Comparison of ENCODE assay signal across 1 cellular context in genomic region chr10:102764340-102765257, GRCh38.
TF ChIP-seq lines count a peak whose summit lies in the region.

No MANE protein-coding gene starts in this region.

TF ChIP-seq in SK-N-SH, 30 proteins besides CTCF, POLR2A, EP300 and RAD21 (continued from another document):
- TF ChIP-seq, protein P1, sequence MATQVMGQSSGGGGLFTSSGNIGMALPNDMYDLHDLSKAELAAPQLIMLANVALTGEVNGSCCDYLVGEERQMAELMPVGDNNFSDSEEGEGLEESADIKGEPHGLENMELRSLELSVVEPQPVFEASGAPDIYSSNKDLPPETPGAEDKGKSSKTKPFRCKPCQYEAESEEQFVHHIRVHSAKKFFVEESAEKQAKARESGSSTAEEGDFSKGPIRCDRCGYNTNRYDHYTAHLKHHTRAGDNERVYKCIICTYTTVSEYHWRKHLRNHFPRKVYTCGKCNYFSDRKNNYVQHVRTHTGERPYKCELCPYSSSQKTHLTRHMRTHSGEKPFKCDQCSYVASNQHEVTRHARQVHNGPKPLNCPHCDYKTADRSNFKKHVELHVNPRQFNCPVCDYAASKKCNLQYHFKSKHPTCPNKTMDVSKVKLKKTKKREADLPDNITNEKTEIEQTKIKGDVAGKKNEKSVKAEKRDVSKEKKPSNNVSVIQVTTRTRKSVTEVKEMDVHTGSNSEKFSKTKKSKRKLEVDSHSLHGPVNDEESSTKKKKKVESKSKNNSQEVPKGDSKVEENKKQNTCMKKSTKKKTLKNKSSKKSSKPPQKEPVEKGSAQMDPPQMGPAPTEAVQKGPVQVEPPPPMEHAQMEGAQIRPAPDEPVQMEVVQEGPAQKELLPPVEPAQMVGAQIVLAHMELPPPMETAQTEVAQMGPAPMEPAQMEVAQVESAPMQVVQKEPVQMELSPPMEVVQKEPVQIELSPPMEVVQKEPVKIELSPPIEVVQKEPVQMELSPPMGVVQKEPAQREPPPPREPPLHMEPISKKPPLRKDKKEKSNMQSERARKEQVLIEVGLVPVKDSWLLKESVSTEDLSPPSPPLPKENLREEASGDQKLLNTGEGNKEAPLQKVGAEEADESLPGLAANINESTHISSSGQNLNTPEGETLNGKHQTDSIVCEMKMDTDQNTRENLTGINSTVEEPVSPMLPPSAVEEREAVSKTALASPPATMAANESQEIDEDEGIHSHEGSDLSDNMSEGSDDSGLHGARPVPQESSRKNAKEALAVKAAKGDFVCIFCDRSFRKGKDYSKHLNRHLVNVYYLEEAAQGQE (IDR thresholded peaks at IDR 0.05; ENCODE audit: low read depth, low read length), result no peak
- TF ChIP-seq, protein P2, sequence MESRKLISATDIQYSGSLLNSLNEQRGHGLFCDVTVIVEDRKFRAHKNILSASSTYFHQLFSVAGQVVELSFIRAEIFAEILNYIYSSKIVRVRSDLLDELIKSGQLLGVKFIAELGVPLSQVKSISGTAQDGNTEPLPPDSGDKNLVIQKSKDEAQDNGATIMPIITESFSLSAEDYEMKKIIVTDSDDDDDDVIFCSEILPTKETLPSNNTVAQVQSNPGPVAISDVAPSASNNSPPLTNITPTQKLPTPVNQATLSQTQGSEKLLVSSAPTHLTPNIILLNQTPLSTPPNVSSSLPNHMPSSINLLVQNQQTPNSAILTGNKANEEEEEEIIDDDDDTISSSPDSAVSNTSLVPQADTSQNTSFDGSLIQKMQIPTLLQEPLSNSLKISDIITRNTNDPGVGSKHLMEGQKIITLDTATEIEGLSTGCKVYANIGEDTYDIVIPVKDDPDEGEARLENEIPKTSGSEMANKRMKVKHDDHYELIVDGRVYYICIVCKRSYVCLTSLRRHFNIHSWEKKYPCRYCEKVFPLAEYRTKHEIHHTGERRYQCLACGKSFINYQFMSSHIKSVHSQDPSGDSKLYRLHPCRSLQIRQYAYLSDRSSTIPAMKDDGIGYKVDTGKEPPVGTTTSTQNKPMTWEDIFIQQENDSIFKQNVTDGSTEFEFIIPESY (IDR thresholded peaks at IDR 0.05; ENCODE audit: borderline replicate concordance, low read depth), result no peak
